Comparison of ENCODE assay signal across 26 cellular contexts in the genomic region with DNA sequence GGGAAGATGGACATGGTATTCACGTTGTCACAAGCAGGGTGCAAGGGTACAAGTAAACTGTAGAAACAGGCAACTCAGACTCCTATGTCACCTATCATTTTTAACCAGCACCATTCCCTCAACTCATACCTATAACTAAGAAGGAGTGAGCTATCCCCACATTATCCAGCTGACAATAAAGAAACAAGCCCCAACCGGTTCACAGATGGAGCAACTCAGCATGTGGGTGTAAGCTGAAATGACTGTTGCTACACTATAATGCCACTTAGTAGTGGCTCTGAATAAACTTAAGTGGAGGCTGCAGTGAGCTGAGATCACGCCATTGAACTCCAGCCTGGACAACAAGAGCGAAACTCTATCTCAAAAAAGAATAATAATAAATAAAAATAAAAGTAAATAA.
DNase-seq lines count a peak whose midpoint lies in the region; ATAC-seq, FAIRE-seq and TF ChIP-seq lines count a peak whose summit lies in the region.
"Had no signal": no experiment of that assay in that cellular context is flagged by ENCODE, and none has a peak within 500 bp of the region (broad histone marks: within the 10 kb centered on the region; RNA-seq: fewer than 3 reads in every experiment).

No MANE protein-coding gene starts in this region.

- no peaks in the 10 kb centered on the region for H3K79me2 ChIP-seq in neural progenitor cell (ENCODE audit: low read depth)

- H3K27me3 Mint-ChIP-seq in neural progenitor cell (ENCODE audit: insufficient read depth, low read depth) = no peaks in the 10 kb centered on the region
- H3K27me3 Mint-ChIP-seq: CD4-positive, alpha-beta T cell had no signal

- no peak for TF ChIP-seq CTCF in bronchial epithelial cell (IDR thresholded peaks at IDR 0.05; ENCODE audit: insufficient read depth, low read length, severe bottlenecking)
- no peak for TF ChIP-seq CTCF in neural progenitor cell (IDR thresholded peaks at IDR 0.05)

- H3K27me3 ChIP-seq in bronchial epithelial cell (ENCODE audit: control insufficient read depth, insufficient read depth, low read length) (no peaks in the 10 kb centered on the region), neural progenitor cell (no peaks in the 10 kb centered on the region)
- H3K27me3 ChIP-seq: BLaER1 had no signal

- no peaks in the 10 kb centered on the region for H3K4me1 ChIP-seq in neural progenitor cell
- H3K4me1 ChIP-seq: BLaER1, Caco-2 had no signal

- FAIRE-seq in bronchial epithelial cell (lab: Jason Lieb, UNC) = no peak
- FAIRE-seq: GM12878 had no signal

- no peak overlapping the region for H3K4me2 ChIP-seq in neural progenitor cell
- H3K4me2 ChIP-seq: BLaER1, KMS-11 had no signal

- H3K36me3 ChIP-seq in bronchial epithelial cell (ENCODE audit: control insufficient read depth, insufficient read depth, low read length) = no peaks in the 10 kb centered on the region
- H3K36me3 ChIP-seq in neural progenitor cell = no peaks in the 10 kb centered on the region
- H3K36me3 ChIP-seq: BLaER1 had no signal

- no peaks in the 10 kb centered on the region for H3F3A ChIP-seq in neural progenitor cell (ENCODE audit: low read depth)

- ATAC-seq in GM21717 (IDR thresholded peaks at IDR 0.05; ENCODE audit: unreplicated experiment) = no peak
- ATAC-seq: GM12878, PC-3 had no signal

- H2AFZ ChIP-seq in neural progenitor cell (replicated peaks) = no peak overlapping the region
- H2AFZ ChIP-seq: GM23248 had no signal

- H3K4me3 Mint-ChIP-seq in neural progenitor cell = no peak overlapping the region
- H3K4me3 Mint-ChIP-seq: CD4-positive, alpha-beta T cell had no signal

- no peaks in the 10 kb centered on the region for H3K9me3 ChIP-seq in neural progenitor cell (ENCODE audit: low read depth)
- H3K9me3 ChIP-seq: BLaER1, Caco-2 had no signal

- H3K9me3 Mint-ChIP-seq in neural progenitor cell = no peaks in the 10 kb centered on the region
- H3K9me3 Mint-ChIP-seq: CD4-positive, alpha-beta T cell had no signal

- DNase-seq in HPDE6-E6E7 (ENCODE audit: extremely low spot score) = peak; percentile 7
- DNase-seq in NCI-H345 (lab: John Stamatoyannopoulos, UW) = peak; percentile 47
- peak; percentile 8 for DNase-seq in bronchial epithelial cell (ENCODE audit: low read depth)
- DNase-seq in neural progenitor cell (ENCODE audit: low spot score) = peak; percentile 3
- no peak for DNase-seq in HK-2 (ENCODE audit: unreplicated experiment)
- no peak for DNase-seq in SKM-1 (lab: John Stamatoyannopoulos, UW; ENCODE audit: unreplicated experiment)
- no peak for DNase-seq in NK-92 treated with Interleukin-12 subunit alpha and Interleukin-12 subunit beta, amount 100 ng/mL, for 24 hours (lab: John Stamatoyannopoulos, UW)
- DNase-seq: Caco-2; CD4-positive, alpha-beta T cell; DMS 273 treated with DMSO at 0.1 percent for 48 hours; DND-41; GM23248; HCEC 1CT; IMR-90; NCI-H1105; NCI-H146; NCI-H2029 treated with DMSO at 0.1 percent for 48 hours; NCI-H510A; NCI-H82; PC-3; SHP77 treated with DMSO at 0.1 percent for 48 hours had no signal

- no peak overlapping the region for H3K27ac Mint-ChIP-seq in neural progenitor cell
- H3K27ac Mint-ChIP-seq: CD4-positive, alpha-beta T cell had no signal

- no peaks in the 10 kb centered on the region for H3K36me3 Mint-ChIP-seq in neural progenitor cell

- no peaks in the 10 kb centered on the region for H4K20me1 ChIP-seq in neural progenitor cell (ENCODE audit: low read depth)
- H4K20me1 ChIP-seq: BLaER1 had no signal

- no peak overlapping the region for H3K27ac ChIP-seq in neural progenitor cell
- H3K27ac ChIP-seq: BLaER1, GM23248, KMS-11, SK-N-MC had no signal

- H3K4me3 ChIP-seq in bronchial epithelial cell (ENCODE audit: low read depth, low read length) (no peak overlapping the region), neural progenitor cell (no peak overlapping the region)
- H3K4me3 ChIP-seq: BLaER1, GM12878, GM23248, SK-N-MC had no signal

- no peak overlapping the region for H3K9ac ChIP-seq in neural progenitor cell
- H3K9ac ChIP-seq: BLaER1, GM23248, KMS-11 had no signal

- no peaks in the 10 kb centered on the region for H3K4me1 Mint-ChIP-seq in neural progenitor cell

Comparison
In these comparisons a context has a peak if more than half of its experiments do, and no peak if none do; other contexts are left out.
1. DNase-seq: peak in HPDE6-E6E7 (single experiment), NCI-H345 (single experiment), bronchial epithelial cell (single experiment) and neural progenitor cell (single experiment); none in HK-2 (single experiment), SKM-1 (single experiment) and NK-92 treated with Interleukin-12 subunit alpha and Interleukin-12 subunit beta, amount 100 ng/mL, for 24 hours (single experiment).